ENCODE assay signal across 1 cellular context in the genomic region with DNA sequence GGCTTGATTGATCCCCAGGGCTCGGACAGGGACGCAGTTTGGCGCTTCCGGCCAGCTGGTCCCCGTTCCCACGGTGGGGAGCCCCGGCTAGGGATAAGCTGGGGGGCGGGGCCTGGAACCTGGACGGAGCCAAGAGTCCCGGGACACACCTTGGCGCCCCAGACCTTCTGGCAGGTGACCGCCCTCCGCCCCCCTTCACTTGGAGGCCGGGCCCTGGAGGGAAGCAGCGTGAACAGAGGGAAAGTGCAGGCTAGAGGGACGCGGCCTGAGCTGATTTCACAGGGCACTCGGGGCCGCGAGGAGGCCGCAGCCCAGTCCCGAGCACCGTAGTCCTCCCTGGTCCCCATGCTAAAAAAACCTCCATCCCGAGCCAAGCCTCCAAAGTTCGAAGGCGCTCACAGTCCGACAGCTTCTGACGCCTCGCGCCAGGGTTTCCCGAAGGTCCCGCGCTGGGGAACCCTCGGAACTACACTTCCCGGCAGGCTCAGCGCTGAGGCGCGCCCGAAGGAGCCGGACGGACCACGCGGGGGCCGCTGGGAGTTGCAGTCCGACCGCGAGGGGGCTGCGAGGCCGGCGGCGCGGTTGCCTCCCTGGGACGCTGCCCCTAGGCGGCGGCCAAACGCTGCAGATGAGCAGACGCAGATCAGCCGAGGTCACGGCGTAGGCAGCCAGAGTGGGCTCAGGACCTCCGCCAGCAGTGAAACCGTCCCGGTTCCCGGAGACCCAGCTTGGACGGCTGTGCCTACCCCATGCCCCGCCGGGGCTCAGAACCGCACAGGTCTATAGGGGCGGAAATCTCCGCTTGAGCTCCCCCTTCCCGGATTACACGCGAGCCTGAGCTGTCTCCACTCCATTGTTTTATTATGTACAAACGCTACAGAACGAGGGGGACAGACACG.
TF ChIP-seq lines count a peak whose summit lies in the region.

A gene with protein sequence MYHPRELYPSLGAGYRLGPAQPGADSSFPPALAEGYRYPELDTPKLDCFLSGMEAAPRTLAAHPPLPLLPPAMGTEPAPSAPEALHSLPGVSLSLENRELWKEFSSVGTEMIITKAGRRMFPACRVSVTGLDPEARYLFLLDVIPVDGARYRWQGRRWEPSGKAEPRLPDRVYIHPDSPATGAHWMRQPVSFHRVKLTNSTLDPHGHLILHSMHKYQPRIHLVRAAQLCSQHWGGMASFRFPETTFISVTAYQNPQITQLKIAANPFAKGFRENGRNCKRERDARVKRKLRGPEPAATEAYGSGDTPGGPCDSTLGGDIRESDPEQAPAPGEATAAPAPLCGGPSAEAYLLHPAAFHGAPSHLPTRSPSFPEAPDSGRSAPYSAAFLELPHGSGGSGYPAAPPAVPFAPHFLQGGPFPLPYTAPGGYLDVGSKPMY (minus strand): TSS at position 451 of the 899 bp plus-strand sequence. CDS start 731 bp downstream, outside the sequence.

TF ChIP-seq in K562, 482 proteins besides CTCF, POLR2A, EP300 and RAD21 (continued from another document and continues in another):
- TF ChIP-seq, protein P1, sequence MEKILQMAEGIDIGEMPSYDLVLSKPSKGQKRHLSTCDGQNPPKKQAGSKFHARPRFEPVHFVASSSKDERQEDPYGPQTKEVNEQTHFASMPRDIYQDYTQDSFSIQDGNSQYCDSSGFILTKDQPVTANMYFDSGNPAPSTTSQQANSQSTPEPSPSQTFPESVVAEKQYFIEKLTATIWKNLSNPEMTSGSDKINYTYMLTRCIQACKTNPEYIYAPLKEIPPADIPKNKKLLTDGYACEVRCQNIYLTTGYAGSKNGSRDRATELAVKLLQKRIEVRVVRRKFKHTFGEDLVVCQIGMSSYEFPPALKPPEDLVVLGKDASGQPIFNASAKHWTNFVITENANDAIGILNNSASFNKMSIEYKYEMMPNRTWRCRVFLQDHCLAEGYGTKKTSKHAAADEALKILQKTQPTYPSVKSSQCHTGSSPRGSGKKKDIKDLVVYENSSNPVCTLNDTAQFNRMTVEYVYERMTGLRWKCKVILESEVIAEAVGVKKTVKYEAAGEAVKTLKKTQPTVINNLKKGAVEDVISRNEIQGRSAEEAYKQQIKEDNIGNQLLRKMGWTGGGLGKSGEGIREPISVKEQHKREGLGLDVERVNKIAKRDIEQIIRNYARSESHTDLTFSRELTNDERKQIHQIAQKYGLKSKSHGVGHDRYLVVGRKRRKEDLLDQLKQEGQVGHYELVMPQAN (IDR thresholded peaks at IDR 0.05; ENCODE audit: borderline replicate concordance) = no peak
- TF ChIP-seq CCAR2 (IDR thresholded peaks at IDR 0.05; ENCODE audit: low read depth, low read length) (no peak), GTF2F1 (IDR thresholded peaks at IDR 0.05; ENCODE audit: low read depth, low read length) (peak; percentile 84; the same call in 1 of the 2 replicates), HNRNPLL (IDR thresholded peaks at IDR 0.05; ENCODE audit: low read depth, low read length, poor library complexity, severe bottlenecking) (no peak), TRIM24 (IDR thresholded peaks at IDR 0.05) (peak in 1 of 2 experiments; percentile 59; a peak in 1 of 4 replicates), L3MBTL2 (IDR thresholded peaks at IDR 0.05) (peak; percentile 90), EZH2 (IDR thresholded peaks at IDR 0.05; ENCODE audit: borderline replicate concordance, low read depth, low read length) (no peak), RBM25 (IDR thresholded peaks at IDR 0.05; ENCODE audit: low read depth, low read length, severe bottlenecking) (no peak), KDM2B (CRISPR knock-in tag; IDR thresholded peaks at IDR 0.05) (no peak), ZC3H11A (IDR thresholded peaks at IDR 0.05; ENCODE audit: low read depth, low read length) (peak; percentile 93), ESRRA (IDR thresholded peaks at IDR 0.05; ENCODE audit: borderline replicate concordance, low read depth) (peak; percentile 71), ZNF143 (CRISPR knock-in tag; IDR thresholded peaks at IDR 0.05) (peak; percentile 100), ZNF23 (CRISPR knock-in tag; IDR thresholded peaks at IDR 0.05) (no peak), POLR3G (IDR thresholded peaks at IDR 0.05; ENCODE audit: extremely low read depth, insufficient read length, insufficient replicate concordance) (no peak), FOXP1 (CRISPR knock-in tag; IDR thresholded peaks at IDR 0.05) (no peak; the same call in 1 of the 2 replicates), DMBX1 (CRISPR knock-in tag; IDR thresholded peaks at IDR 0.05; ENCODE audit: borderline replicate concordance) (peak; percentile 65; the same call in 1 of the 2 replicates), MTA3 (IDR thresholded peaks at IDR 0.05; ENCODE audit: borderline replicate concordance) (0 out of 2 replicates have a peak, but pooled peaks have one; percentile 34), RB1 (IDR thresholded peaks at IDR 0.05; ENCODE audit: low read depth) (peak; percentile 89), ZFP1 (CRISPR knock-in tag; IDR thresholded peaks at IDR 0.05) (no peak), FOXJ3 (CRISPR knock-in tag; IDR thresholded peaks at IDR 0.05) (no peak), ZNF586 (CRISPR knock-in tag; conservative IDR thresholded peaks at IDR 0.05) (no peak), CHD2 (IDR thresholded peaks at IDR 0.05; ENCODE audit: low read depth, low read length) (peak; percentile 37; the same call in 1 of the 2 replicates), ZEB2 (IDR thresholded peaks at IDR 0.05) (no peak), FOSL1 (tag; conservative IDR thresholded peaks at IDR 0.05) (no peak; the same call in 1 of the 2 replicates), MYC (IDR thresholded peaks at IDR 0.05; ENCODE audit: low read depth, low read length) (peak; percentile 84), MYC (CRISPR knock-in tag; IDR thresholded peaks at IDR 0.05; ENCODE audit: borderline replicate concordance, low read depth) (no peak), ASH1L (IDR thresholded peaks at IDR 0.05; ENCODE audit: borderline replicate concordance, low read depth, partially characterized antibody) (no peak), ZNF347 (CRISPR knock-in tag; IDR thresholded peaks at IDR 0.05; ENCODE audit: low read depth) (no peak), SREBF1 (IDR thresholded peaks at IDR 0.05; ENCODE audit: borderline replicate concordance, low read depth, low read length) (no peak), HDAC8 (tag; IDR thresholded peaks at IDR 0.05) (no peak)
- TF ChIP-seq, protein P2, sequence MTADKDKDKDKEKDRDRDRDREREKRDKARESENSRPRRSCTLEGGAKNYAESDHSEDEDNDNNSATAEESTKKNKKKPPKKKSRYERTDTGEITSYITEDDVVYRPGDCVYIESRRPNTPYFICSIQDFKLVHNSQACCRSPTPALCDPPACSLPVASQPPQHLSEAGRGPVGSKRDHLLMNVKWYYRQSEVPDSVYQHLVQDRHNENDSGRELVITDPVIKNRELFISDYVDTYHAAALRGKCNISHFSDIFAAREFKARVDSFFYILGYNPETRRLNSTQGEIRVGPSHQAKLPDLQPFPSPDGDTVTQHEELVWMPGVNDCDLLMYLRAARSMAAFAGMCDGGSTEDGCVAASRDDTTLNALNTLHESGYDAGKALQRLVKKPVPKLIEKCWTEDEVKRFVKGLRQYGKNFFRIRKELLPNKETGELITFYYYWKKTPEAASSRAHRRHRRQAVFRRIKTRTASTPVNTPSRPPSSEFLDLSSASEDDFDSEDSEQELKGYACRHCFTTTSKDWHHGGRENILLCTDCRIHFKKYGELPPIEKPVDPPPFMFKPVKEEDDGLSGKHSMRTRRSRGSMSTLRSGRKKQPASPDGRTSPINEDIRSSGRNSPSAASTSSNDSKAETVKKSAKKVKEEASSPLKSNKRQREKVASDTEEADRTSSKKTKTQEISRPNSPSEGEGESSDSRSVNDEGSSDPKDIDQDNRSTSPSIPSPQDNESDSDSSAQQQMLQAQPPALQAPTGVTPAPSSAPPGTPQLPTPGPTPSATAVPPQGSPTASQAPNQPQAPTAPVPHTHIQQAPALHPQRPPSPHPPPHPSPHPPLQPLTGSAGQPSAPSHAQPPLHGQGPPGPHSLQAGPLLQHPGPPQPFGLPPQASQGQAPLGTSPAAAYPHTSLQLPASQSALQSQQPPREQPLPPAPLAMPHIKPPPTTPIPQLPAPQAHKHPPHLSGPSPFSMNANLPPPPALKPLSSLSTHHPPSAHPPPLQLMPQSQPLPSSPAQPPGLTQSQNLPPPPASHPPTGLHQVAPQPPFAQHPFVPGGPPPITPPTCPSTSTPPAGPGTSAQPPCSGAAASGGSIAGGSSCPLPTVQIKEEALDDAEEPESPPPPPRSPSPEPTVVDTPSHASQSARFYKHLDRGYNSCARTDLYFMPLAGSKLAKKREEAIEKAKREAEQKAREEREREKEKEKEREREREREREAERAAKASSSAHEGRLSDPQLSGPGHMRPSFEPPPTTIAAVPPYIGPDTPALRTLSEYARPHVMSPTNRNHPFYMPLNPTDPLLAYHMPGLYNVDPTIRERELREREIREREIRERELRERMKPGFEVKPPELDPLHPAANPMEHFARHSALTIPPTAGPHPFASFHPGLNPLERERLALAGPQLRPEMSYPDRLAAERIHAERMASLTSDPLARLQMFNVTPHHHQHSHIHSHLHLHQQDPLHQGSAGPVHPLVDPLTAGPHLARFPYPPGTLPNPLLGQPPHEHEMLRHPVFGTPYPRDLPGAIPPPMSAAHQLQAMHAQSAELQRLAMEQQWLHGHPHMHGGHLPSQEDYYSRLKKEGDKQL (CRISPR knock-in tag; IDR thresholded peaks at IDR 0.05; ENCODE audit: borderline replicate concordance) = no peak
- TF ChIP-seq, protein P3, sequence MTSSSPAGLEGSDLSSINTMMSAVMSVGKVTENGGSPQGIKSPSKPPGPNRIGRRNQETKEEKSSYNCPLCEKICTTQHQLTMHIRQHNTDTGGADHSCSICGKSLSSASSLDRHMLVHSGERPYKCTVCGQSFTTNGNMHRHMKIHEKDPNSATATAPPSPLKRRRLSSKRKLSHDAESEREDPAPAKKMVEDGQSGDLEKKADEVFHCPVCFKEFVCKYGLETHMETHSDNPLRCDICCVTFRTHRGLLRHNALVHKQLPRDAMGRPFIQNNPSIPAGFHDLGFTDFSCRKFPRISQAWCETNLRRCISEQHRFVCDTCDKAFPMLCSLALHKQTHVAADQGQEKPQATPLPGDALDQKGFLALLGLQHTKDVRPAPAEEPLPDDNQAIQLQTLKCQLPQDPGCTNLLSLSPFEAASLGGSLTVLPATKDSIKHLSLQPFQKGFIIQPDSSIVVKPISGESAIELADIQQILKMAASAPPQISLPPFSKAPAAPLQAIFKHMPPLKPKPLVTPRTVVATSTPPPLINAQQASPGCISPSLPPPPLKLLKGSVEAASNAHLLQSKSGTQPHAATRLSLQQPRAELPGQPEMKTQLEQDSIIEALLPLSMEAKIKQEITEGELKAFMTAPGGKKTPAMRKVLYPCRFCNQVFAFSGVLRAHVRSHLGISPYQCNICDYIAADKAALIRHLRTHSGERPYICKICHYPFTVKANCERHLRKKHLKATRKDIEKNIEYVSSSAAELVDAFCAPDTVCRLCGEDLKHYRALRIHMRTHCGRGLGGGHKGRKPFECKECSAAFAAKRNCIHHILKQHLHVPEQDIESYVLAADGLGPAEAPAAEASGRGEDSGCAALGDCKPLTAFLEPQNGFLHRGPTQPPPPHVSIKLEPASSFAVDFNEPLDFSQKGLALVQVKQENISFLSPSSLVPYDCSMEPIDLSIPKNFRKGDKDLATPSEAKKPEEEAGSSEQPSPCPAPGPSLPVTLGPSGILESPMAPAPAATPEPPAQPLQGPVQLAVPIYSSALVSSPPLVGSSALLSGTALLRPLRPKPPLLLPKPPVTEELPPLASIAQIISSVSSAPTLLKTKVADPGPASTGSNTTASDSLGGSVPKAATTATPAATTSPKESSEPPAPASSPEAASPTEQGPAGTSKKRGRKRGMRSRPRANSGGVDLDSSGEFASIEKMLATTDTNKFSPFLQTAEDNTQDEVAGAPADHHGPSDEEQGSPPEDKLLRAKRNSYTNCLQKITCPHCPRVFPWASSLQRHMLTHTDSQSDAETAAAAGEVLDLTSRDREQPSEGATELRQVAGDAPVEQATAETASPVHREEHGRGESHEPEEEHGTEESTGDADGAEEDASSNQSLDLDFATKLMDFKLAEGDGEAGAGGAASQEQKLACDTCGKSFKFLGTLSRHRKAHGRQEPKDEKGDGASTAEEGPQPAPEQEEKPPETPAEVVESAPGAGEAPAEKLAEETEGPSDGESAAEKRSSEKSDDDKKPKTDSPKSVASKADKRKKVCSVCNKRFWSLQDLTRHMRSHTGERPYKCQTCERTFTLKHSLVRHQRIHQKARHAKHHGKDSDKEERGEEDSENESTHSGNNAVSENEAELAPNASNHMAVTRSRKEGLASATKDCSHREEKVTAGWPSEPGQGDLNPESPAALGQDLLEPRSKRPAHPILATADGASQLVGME (CRISPR knock-in tag; IDR thresholded peaks at IDR 0.05) = no peak
- TF ChIP-seq, protein P4, sequence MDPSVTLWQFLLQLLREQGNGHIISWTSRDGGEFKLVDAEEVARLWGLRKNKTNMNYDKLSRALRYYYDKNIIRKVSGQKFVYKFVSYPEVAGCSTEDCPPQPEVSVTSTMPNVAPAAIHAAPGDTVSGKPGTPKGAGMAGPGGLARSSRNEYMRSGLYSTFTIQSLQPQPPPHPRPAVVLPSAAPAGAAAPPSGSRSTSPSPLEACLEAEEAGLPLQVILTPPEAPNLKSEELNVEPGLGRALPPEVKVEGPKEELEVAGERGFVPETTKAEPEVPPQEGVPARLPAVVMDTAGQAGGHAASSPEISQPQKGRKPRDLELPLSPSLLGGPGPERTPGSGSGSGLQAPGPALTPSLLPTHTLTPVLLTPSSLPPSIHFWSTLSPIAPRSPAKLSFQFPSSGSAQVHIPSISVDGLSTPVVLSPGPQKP (CRISPR knock-in tag; IDR thresholded peaks at IDR 0.05) = no peak
- TF ChIP-seq, protein P5, sequence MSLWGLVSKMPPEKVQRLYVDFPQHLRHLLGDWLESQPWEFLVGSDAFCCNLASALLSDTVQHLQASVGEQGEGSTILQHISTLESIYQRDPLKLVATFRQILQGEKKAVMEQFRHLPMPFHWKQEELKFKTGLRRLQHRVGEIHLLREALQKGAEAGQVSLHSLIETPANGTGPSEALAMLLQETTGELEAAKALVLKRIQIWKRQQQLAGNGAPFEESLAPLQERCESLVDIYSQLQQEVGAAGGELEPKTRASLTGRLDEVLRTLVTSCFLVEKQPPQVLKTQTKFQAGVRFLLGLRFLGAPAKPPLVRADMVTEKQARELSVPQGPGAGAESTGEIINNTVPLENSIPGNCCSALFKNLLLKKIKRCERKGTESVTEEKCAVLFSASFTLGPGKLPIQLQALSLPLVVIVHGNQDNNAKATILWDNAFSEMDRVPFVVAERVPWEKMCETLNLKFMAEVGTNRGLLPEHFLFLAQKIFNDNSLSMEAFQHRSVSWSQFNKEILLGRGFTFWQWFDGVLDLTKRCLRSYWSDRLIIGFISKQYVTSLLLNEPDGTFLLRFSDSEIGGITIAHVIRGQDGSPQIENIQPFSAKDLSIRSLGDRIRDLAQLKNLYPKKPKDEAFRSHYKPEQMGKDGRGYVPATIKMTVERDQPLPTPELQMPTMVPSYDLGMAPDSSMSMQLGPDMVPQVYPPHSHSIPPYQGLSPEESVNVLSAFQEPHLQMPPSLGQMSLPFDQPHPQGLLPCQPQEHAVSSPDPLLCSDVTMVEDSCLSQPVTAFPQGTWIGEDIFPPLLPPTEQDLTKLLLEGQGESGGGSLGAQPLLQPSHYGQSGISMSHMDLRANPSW (CRISPR knock-in tag; IDR thresholded peaks at IDR 0.05) = no peak
- TF ChIP-seq, protein P6, sequence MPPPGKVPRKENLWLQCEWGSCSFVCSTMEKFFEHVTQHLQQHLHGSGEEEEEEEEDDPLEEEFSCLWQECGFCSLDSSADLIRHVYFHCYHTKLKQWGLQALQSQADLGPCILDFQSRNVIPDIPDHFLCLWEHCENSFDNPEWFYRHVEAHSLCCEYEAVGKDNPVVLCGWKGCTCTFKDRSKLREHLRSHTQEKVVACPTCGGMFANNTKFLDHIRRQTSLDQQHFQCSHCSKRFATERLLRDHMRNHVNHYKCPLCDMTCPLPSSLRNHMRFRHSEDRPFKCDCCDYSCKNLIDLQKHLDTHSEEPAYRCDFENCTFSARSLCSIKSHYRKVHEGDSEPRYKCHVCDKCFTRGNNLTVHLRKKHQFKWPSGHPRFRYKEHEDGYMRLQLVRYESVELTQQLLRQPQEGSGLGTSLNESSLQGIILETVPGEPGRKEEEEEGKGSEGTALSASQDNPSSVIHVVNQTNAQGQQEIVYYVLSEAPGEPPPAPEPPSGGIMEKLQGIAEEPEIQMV (tag; conservative IDR thresholded peaks at IDR 0.05; ENCODE audit: low read depth) = no peak
